Comparison of ENCODE assay signal across 8 cellular contexts in genomic region chr1:52927219-52928082, GRCh38. TPM values are rescaled to one million over a fixed set of nuclear protein-coding genes. Genes with fewer than 3 reads are reported as not detected.
DNase-seq lines count a peak whose midpoint lies in the region; ATAC-seq lines count a peak whose summit lies in the region.

Gene SCP2 (plus strand): TSS chr1:52927276. CDS start chr1:52927397, 121 bp downstream.

- ATAC-seq in HG03280 (IDR thresholded peaks at IDR 0.05; ENCODE audit: unreplicated experiment), result peak; percentile 71

- peak within 1 kb of the TSS; percentile 89 for H3K9ac ChIP-seq in muscle layer of colon (ENCODE audit: low read length)

- peaks cover 0 to 5% of the 10 kb centered on the region in 2 donors for H3K4me1 ChIP-seq in esophagus (ENCODE audit: control insufficient read depth in 2 of 2, insufficient read depth in 2 of 2, low read length in 1 of 2)
- peaks cover 19% of the 10 kb centered on the region for H3K4me1 ChIP-seq in muscle layer of colon (ENCODE audit: insufficient read depth, low read length)

- H3K27ac ChIP-seq in esophagus (ENCODE audit: low read depth in 2 of 2, low read length in 1 of 2) (peak within 1 kb of the TSS; percentile 66 to 71), muscle layer of colon (ENCODE audit: low read depth, low read length) (peak within 1 kb of the TSS; percentile 85)

- DNase-seq in NCI-H187 (lab: John Stamatoyannopoulos, UW) (peak; percentile 25 to 48), NCI-H187 treated with DMSO at 0.1 percent for 48 hours (lab: John Stamatoyannopoulos, UW) (no peak), NOMO-1 treated with DMSO at 0.1 percent for 48 hours (lab: John Stamatoyannopoulos, UW; ENCODE audit: unreplicated experiment) (peak; percentile 39)
- DNase-seq in activated T-cell treated with anti-CD3 and anti-CD28 coated beads, Interleukin-2, amount 50 U/mL, for 1 hour, result peak; percentile 85
- peak; percentile 83 for DNase-seq in stimulated activated CD8-positive, alpha-beta memory T cell treated with anti-CD3 and anti-CD28 coated beads, Interleukin-4, amount 100 ng/mL, for 48 hours

- no peaks in the 10 kb centered on the region for H3K27me3 ChIP-seq in esophagus (ENCODE audit: control insufficient read depth in 1 of 2, insufficient read depth in 2 of 2, low read length in 2 of 2)
- H3K27me3 ChIP-seq in muscle layer of colon (ENCODE audit: control insufficient read depth in 1 of 2, insufficient read depth in 2 of 2, low read length in 2 of 2), result no peaks in the 10 kb centered on the region

- peak within 1 kb of the TSS; percentile 75 to 85 for H3K4me3 ChIP-seq in esophagus (ENCODE audit: low read depth in 1 of 2, low read length in 2 of 2)
- H3K4me3 ChIP-seq in muscle layer of colon (ENCODE audit: low read depth in 1 of 2, low read length in 2 of 2), result peak within 1 kb of the TSS; percentile 34 to 92

- WGBS in esophagus, 2 donors, result 1% methylated on average over 66 to 68 of the region's 68 CpGs

- H3K36me3 ChIP-seq in esophagus (ENCODE audit: control insufficient read depth in 2 of 2, insufficient read depth in 2 of 2, low read length in 1 of 2) (no peaks in the 10 kb centered on the region), muscle layer of colon (ENCODE audit: insufficient read depth, low read length) (no peaks in the 10 kb centered on the region)

- no peaks in the 10 kb centered on the region for H3K9me3 ChIP-seq in esophagus (ENCODE audit: control insufficient read depth in 2 of 2, insufficient read depth in 1 of 2, low read depth in 1 of 2, low read length in 1 of 2)
- no peaks in the 10 kb centered on the region for H3K9me3 ChIP-seq in muscle layer of colon (ENCODE audit: low read length)

RNA-seq across cellular contexts. Expression of gene SCP2, which starts in this region (rescaled TPM):
- polyA plus RNA-seq in esophagus, result 100 to 1,000 TPM; 112 to 158 TPM
